ENCODE assay signal across 12 cellular contexts in the genomic region with DNA sequence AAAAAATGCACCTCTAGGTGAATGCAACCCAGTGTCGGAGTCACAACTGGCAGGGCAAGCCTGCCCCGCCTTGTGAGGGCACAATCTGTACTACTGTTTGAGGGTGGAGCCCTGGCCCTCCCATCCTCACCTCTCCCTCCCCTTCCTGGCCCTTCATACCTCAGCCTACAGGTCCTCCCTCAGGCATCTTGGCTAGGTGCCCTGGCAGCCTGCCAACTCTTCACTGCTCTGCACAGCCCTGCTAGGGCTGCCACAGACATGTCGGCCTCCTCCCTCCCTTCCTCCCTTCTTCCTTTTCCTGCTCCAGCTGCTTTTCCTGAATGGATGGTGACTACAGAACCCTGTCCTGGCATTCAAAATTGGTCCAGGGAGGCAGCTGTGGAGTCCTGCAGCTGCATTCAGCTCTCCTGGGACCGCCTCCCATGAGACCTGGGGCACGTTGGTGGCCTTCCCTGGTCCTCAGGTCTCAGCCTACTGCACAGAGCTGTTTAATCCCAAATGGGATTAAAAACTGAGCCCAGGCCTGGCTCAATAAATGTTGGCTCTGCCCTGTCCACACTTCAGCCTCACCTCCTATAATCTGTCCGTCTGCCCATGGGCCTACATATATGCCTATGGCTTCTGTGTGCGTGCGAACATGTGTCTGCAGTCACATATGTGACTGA. TPM values are rescaled to one million over a fixed set of nuclear protein-coding genes. Genes with fewer than 3 reads are reported as not detected.
DNase-seq lines count a peak whose midpoint lies in the region; ATAC-seq and TF ChIP-seq lines count a peak whose summit lies in the region.
"Had no signal": no experiment of that assay in that cellular context is flagged by ENCODE, and none has a peak within 500 bp of the region (broad histone marks: within the 10 kb centered on the region; RNA-seq: fewer than 3 reads in every experiment).

No MANE protein-coding gene starts in this region.

- TF ChIP-seq CTCF in CD14-positive monocyte (IDR thresholded peaks at IDR 0.05) = no peak

- ATAC-seq in GM21367 (IDR thresholded peaks at IDR 0.05; ENCODE audit: unreplicated experiment) = no peak
- ATAC-seq: GM12878 had no signal

- DNase-seq in DMS53 treated with DMSO at 0.1 percent for 48 hours (lab: John Stamatoyannopoulos, UW; ENCODE audit: unreplicated experiment) = peak; percentile 83
- DNase-seq in NCI-H2081 (lab: John Stamatoyannopoulos, UW) = peak; percentile 87 to 94
- DNase-seq in astrocyte of the hippocampus (ENCODE audit: low read depth, low spot score) = peak; percentile 80
- DNase-seq in lung microvascular endothelial cell (ENCODE audit: low read depth in 2 of 2) = peak; percentile 24 to 90
- DNase-seq in globus pallidus (ENCODE audit: low spot score) = no peak
- DNase-seq in CD14-positive monocyte (ENCODE audit: low spot score) = no peak
- no peak for DNase-seq in GM03348 (ENCODE audit: low spot score)
- DNase-seq: activated B cell treated with CpG ODN at 0.5 μM for 24 hours had no signal

- peaks cover 30 to 50% (median 36%) of the 10 kb centered on the region in 3 donors for H3K27me3 Mint-ChIP-seq in CD14-positive monocyte (ENCODE audit: low read depth in 3 of 3)

- peaks cover 4% of the 10 kb centered on the region for H3K4me1 Mint-ChIP-seq in CD14-positive monocyte
- H3K4me1 Mint-ChIP-seq: activated B cell treated with CpG ODN at 0.5 μM for 24 hours had no signal

- H3K4me3 Mint-ChIP-seq in CD14-positive monocyte = no peak overlapping the region
- H3K4me3 Mint-ChIP-seq: activated B cell treated with CpG ODN at 0.5 μM for 24 hours had no signal

- H3K36me3 Mint-ChIP-seq in CD14-positive monocyte = no peaks in the 10 kb centered on the region

- intact Hi-C loops in CD14-positive monocyte (cut with micrococcal nuclease) = no loop called here

- H3K27ac Mint-ChIP-seq in CD14-positive monocyte = no peak overlapping the region
- H3K27ac Mint-ChIP-seq: activated B cell treated with CpG ODN at 0.5 μM for 24 hours had no signal

- peaks cover 0 to 5% (median 0%) of the 10 kb centered on the region in 7 donors for H3K9me3 Mint-ChIP-seq in CD14-positive monocyte
- H3K9me3 Mint-ChIP-seq: activated B cell treated with CpG ODN at 0.5 μM for 24 hours had no signal

RNA-seq across cellular contexts. Expression of a gene that starts 52.7 kb away (rescaled TPM):
- under 0.01 and 0.79 TPM in 2 replicates for total RNA-seq in lung microvascular endothelial cell
- polyA plus RNA-seq in CD14-positive monocyte = not detected
- total RNA-seq: GM12878, liver, thoracic aorta had no signal
- polyA plus RNA-seq: GM12878 had no signal

Comparison
In these comparisons a context has a peak if more than half of its experiments do, and no peak if none do; other contexts are left out.
1. DNase-seq: peak in DMS53 treated with DMSO at 0.1 percent for 48 hours (single experiment), NCI-H2081 (2 of 2), astrocyte of the hippocampus (single experiment) and lung microvascular endothelial cell (2 of 2); none in globus pallidus (single experiment), CD14-positive monocyte (single experiment) and GM03348 (single experiment).